10 cellular contexts compared by ENCODE assay signal in genomic region chr2:130337735-130338325, GRCh38.
DNase-seq lines count a peak whose midpoint lies in the region; ATAC-seq and TF ChIP-seq lines count a peak whose summit lies in the region.
"Had no signal": no experiment of that assay in that cellular context is flagged by ENCODE, and none has a peak within 500 bp of the region (broad histone marks: within the 10 kb centered on the region; RNA-seq: fewer than 3 reads in every experiment).

No MANE protein-coding gene starts in this region.

- TF ChIP-seq CTCF in AG04449 (IDR thresholded peaks at IDR 0.05; ENCODE audit: insufficient read depth, low read length, missing control alignments) = no peak
- no peak for TF ChIP-seq CTCF in brain microvascular endothelial cell (IDR thresholded peaks at IDR 0.05; ENCODE audit: low read depth, low read length, missing control alignments)
- TF ChIP-seq CTCF in GM10266 (IDR thresholded peaks at IDR 0.05; ENCODE audit: control insufficient read depth, insufficient read depth, low read depth, missing control alignments) = no peak

- no peak for DNase-seq in AG04449 (ENCODE audit: low read depth, low spot score)
- peak; percentile 72 for DNase-seq in HS-27A (ENCODE audit: low read depth)
- DNase-seq in brain microvascular endothelial cell = peak; percentile 81
- peak; percentile 50 for DNase-seq in kidney glomerular epithelial cell (lab: John Stamatoyannopoulos, UW)
- DNase-seq in GM10266 (ENCODE audit: extremely low spot score) = no peak
- no peak for DNase-seq in SW 1271 (lab: John Stamatoyannopoulos, UW)
- DNase-seq in NCI-H1092 (lab: John Stamatoyannopoulos, UW) = no peak

- POLR2A ChIA-PET in AG04449 (lab: Yijun Ruan, JAX) = interaction anchor here (0.6 kb wide), 1 partner anchor 156 kb away, joined by 4 read pairs; the partner anchor contains the start of gene SMPD4

- in situ Hi-C loops in brain microvascular endothelial cell (cut with HindIII; ENCODE audit: low pct_ligation_motif_present, low sequenced_read_pairs) = no loop called here

- H3K4me3 ChIP-seq in AG04449 (ENCODE audit: low read depth, low read length) = peak overlapping the region; percentile 58; the same call in 1 of the 2 replicates
- H3K4me3 ChIP-seq in brain microvascular endothelial cell (ENCODE audit: low read depth, low read length) = peak overlapping the region; percentile 60
- H3K4me3 ChIP-seq: lung had no signal

- no peaks in the 10 kb centered on the region for H3K27me3 ChIP-seq in brain microvascular endothelial cell (replicated peaks)

- H3K27ac ChIP-seq in brain microvascular endothelial cell = peak overlapping the region; percentile 53
- H3K27ac ChIP-seq: HL-60 had no signal

- ATAC-seq in HG03097 (IDR thresholded peaks at IDR 0.05; ENCODE audit: low FRiP score, unreplicated experiment) = no peak

- CTCF ChIA-PET in AG04449 (lab: Yijun Ruan, JAX) = interaction anchor here (1.5 to 9.9 kb wide), 3 partner anchors 9 to 155 kb away, joined by 4 to 88 read pairs (median 53); partner anchors contain the start of genes MZT2B and SMPD4

- H3K36me3 ChIP-seq in brain microvascular endothelial cell (replicated peaks) = no peaks in the 10 kb centered on the region

Comparison
In these comparisons a context has a peak if more than half of its experiments do, and no peak if none do; other contexts are left out.
1. DNase-seq: peak in HS-27A (single experiment), brain microvascular endothelial cell (single experiment) and kidney glomerular epithelial cell (single experiment); none in AG04449 (single experiment), GM10266 (single experiment), SW 1271 (0 of 2) and NCI-H1092 (single experiment).